8 cellular contexts compared by ENCODE assay signal in genomic region chr19:35090160-35090794, GRCh38.
DNase-seq lines count a peak whose midpoint lies in the region; FAIRE-seq and TF ChIP-seq lines count a peak whose summit lies in the region.

No MANE protein-coding gene starts in this region.

- CTCF ChIA-PET in HEK293 (lab: Yijun Ruan, JAX): interaction anchor here (0.6 to 4.9 kb wide), 31 partner anchors 8 to 1146 kb away, joined by 3 to 87 read pairs (median 5); partner anchors contain the start of genes GRAMD1A and LGI4

- no peak overlapping the region for H3K4me3 ChIP-seq in BLaER1
- H3K4me3 ChIP-seq in HEK293 (ENCODE audit: low read depth, low read length): no peak overlapping the region

- H3K27me3 ChIP-seq in BLaER1: no peaks in the 10 kb centered on the region

- no peak for FAIRE-seq in urothelium cell line (lab: Jason Lieb, UNC)

- H3K9me3 Mint-ChIP-seq in activated T-cell treated with anti-CD3 and anti-CD28 coated beads, Interleukin-2, amount 50 U/mL, for 24 hours: no peaks in the 10 kb centered on the region
- H3K9me3 Mint-ChIP-seq in nephron progenitor cell: no peaks in the 10 kb centered on the region

- peak overlapping the region; percentile 23 for H3K4me3 Mint-ChIP-seq in activated T-cell treated with anti-CD3 and anti-CD28 coated beads, Interleukin-2, amount 50 U/mL, for 24 hours
- H3K4me3 Mint-ChIP-seq in nephron progenitor cell: peak overlapping the region; percentile 34

- peak; percentile 63 for DNase-seq in NCI-H748 (lab: John Stamatoyannopoulos, UW; ENCODE audit: unreplicated experiment)
- DNase-seq in activated T-cell treated with anti-CD3 and anti-CD28 coated beads, Interleukin-2, amount 50 U/mL, for 24 hours: peak; percentile 50
- peak; percentile 26 for DNase-seq in fibroblast of the conjunctiva (ENCODE audit: low read depth)
- DNase-seq in nephron progenitor cell: peak; percentile 68
- peak; percentile 78 for DNase-seq in urothelium cell line (ENCODE audit: low spot score)
- no peak for DNase-seq in NK-92 treated with Interleukin-12 subunit alpha and Interleukin-12 subunit beta, amount 100 ng/mL, for 24 hours (lab: John Stamatoyannopoulos, UW)

- H3K27ac ChIP-seq in BLaER1 (no peak overlapping the region), HEK293 (ENCODE audit: extremely low read depth, low read depth, low read length) (no peak overlapping the region; the same call in 1 of the 2 replicates)

- H3K36me3 ChIP-seq in BLaER1: no peaks in the 10 kb centered on the region
- H3K36me3 ChIP-seq in HEK293 (ENCODE audit: control insufficient read depth in 2 of 2, insufficient read depth in 1 of 2, low read length in 2 of 2): no peaks in the 10 kb centered on the region

- H3K4me1 Mint-ChIP-seq in activated T-cell treated with anti-CD3 and anti-CD28 coated beads, Interleukin-2, amount 50 U/mL, for 24 hours (ENCODE audit: low read depth): peaks cover 8% of the 10 kb centered on the region
- peaks cover 15% of the 10 kb centered on the region for H3K4me1 Mint-ChIP-seq in nephron progenitor cell

- peaks cover 11% of the 10 kb centered on the region for H3K27me3 Mint-ChIP-seq in activated T-cell treated with anti-CD3 and anti-CD28 coated beads, Interleukin-2, amount 50 U/mL, for 24 hours
- peaks cover 4% of the 10 kb centered on the region for H3K27me3 Mint-ChIP-seq in nephron progenitor cell (ENCODE audit: low read depth, poor library complexity)

- no peaks in the 10 kb centered on the region for H3K9me3 ChIP-seq in BLaER1
- H3K9me3 ChIP-seq in HEK293 (ENCODE audit: control insufficient read depth, insufficient read depth, low read depth, low read length): no peaks in the 10 kb centered on the region

- H3K4me2 ChIP-seq in BLaER1: peak overlapping the region; percentile 78

- peak overlapping the region; percentile 45; the same call in 1 of the 2 replicates for H3K9ac ChIP-seq in BLaER1

- POLR2A ChIA-PET in HEK293 (lab: Yijun Ruan, JAX): no interaction called here

- no peaks in the 10 kb centered on the region for H3K36me3 Mint-ChIP-seq in activated T-cell treated with anti-CD3 and anti-CD28 coated beads, Interleukin-2, amount 50 U/mL, for 24 hours (ENCODE audit: low read depth)
- H3K36me3 Mint-ChIP-seq in nephron progenitor cell (ENCODE audit: low read depth): no peaks in the 10 kb centered on the region

- H3K27ac Mint-ChIP-seq in activated T-cell treated with anti-CD3 and anti-CD28 coated beads, Interleukin-2, amount 50 U/mL, for 24 hours: no peak overlapping the region
- H3K27ac Mint-ChIP-seq in nephron progenitor cell: no peak overlapping the region

- no peaks in the 10 kb centered on the region for H4K20me1 ChIP-seq in BLaER1

- H3K4me1 ChIP-seq in BLaER1: peaks cover 67% of the 10 kb centered on the region
- peaks cover 7% of the 10 kb centered on the region for H3K4me1 ChIP-seq in HEK293 (ENCODE audit: control insufficient read depth, insufficient read depth, low read length)

- TF ChIP-seq CTCF in HEK293 (tag by site-specific recombination; IDR thresholded peaks at IDR 0.05) (peak; percentile 86), nephron progenitor cell (IDR thresholded peaks at IDR 0.05) (peak; percentile 60)

TF ChIP-seq in HEK293, 187 proteins besides CTCF, POLR2A, EP300 and RAD21 (continues in another document):
- TF ChIP-seq ZNF777 (tag by site-specific recombination; IDR thresholded peaks at IDR 0.05; ENCODE audit: borderline replicate concordance) (no peak), ZBTB11 (tag by site-specific recombination; conservative IDR thresholded peaks at IDR 0.05; ENCODE audit: low read depth) (no peak), ZNF391 (tag by site-specific recombination; IDR thresholded peaks at IDR 0.05; ENCODE audit: borderline replicate concordance, low read depth) (no peak), ZNF596 (tag by site-specific recombination; IDR thresholded peaks at IDR 0.05) (no peak), KLF10 (tag by site-specific recombination; IDR thresholded peaks at IDR 0.05) (no peak), ZNF138 (tag by site-specific recombination; IDR thresholded peaks at IDR 0.05; ENCODE audit: borderline replicate concordance) (0 out of 2 replicates have a peak, but pooled peaks have one; percentile 11), GLI2 (tag by site-specific recombination; IDR thresholded peaks at IDR 0.05; ENCODE audit: borderline replicate concordance, low read depth) (no peak), ZBTB6 (tag by site-specific recombination; IDR thresholded peaks at IDR 0.05) (no peak), BCL11A (tag by site-specific recombination; IDR thresholded peaks at IDR 0.05; ENCODE audit: low read depth) (no peak), ZNF184 (tag by site-specific recombination; IDR thresholded peaks at IDR 0.05) (no peak), BCL11B (tag by site-specific recombination; IDR thresholded peaks at IDR 0.05; ENCODE audit: low read depth) (no peak), ZNF239 (tag by site-specific recombination; IDR thresholded peaks at IDR 0.05) (no peak), ZBTB17 (tag by site-specific recombination; IDR thresholded peaks at IDR 0.05) (no peak; the same call in 1 of the 2 replicates), ZNF654 (tag by site-specific recombination; IDR thresholded peaks at IDR 0.05; ENCODE audit: low read depth) (peak; percentile 94), ZNF169 (tag by site-specific recombination; IDR thresholded peaks at IDR 0.05) (no peak), MYNN (tag by site-specific recombination; IDR thresholded peaks at IDR 0.05; ENCODE audit: borderline replicate concordance) (no peak), ZNF174 (tag by site-specific recombination; IDR thresholded peaks at IDR 0.05) (no peak), HOXC10 (CRISPR knock-in tag; IDR thresholded peaks at IDR 0.05) (no peak), SALL2 (tag by site-specific recombination; IDR thresholded peaks at IDR 0.05; ENCODE audit: borderline replicate concordance) (no peak), ZNF449 (tag by site-specific recombination; IDR thresholded peaks at IDR 0.05) (no peak), GFI1B (tag by site-specific recombination; IDR thresholded peaks at IDR 0.05) (no peak)
